Comparison of ENCODE assay signal across 1 cellular context in the genomic region with DNA sequence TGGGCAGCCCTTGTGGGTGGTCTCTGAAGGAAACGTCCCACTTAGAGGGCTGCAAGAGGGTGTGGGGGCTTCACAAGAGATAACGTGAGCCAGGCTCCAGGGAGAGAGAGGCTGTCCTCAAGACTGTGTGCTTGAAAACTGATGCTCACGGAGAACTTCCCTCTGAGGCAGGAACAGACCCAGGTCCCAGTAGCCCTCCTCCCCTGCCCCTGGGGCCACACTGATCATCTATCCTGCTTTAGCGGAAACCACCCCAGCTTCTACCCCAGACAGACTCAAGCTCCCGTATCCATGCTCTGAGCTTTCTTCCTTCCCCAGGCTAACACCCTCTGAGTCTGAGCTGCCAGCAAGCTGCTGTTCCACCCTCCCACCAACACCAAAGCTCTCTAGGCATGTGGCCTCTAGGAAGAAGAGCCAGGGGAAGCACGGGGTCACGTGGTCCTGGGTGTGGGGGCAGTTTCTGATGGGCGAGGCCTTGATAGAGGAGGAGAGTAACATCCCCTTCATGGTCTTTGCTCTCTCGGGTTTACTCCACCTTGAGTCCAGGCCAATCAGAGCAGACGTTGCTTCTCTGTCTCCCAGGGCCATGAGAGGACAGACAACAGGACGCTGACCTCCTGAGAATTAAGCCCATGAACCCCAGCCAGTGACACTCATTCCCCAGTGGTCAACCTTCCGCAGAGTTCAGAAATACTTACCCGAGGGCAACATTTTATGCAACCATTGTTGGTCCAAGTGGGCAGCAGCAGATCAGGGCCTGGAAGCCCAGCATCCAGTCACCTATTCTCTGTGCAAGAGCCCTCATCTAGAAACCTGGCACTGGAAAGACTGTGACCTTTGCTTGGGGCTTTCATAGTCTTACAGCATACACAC.
TF ChIP-seq lines count a peak whose summit lies in the region.

No MANE protein-coding gene starts in this region.

TF ChIP-seq in HepG2, 621 proteins besides CTCF, POLR2A, EP300 and RAD21 (continued from another document and continues in another):
- TF ChIP-seq REXO4 (CRISPR knock-in tag; IDR thresholded peaks at IDR 0.05; ENCODE audit: borderline replicate concordance) (no peak), HNF4A (CRISPR knock-in tag; IDR thresholded peaks at IDR 0.05) (peak; percentile 98), ZNF768 (CRISPR knock-in tag; IDR thresholded peaks at IDR 0.05) (peak; percentile 77; the same call in 1 of the 2 replicates), TCF12 (IDR thresholded peaks at IDR 0.05) (no peak), TCF12 (CRISPR knock-in tag; IDR thresholded peaks at IDR 0.05) (peak; percentile 96; the same call in 1 of the 2 replicates), SMAD1 (CRISPR knock-in tag; IDR thresholded peaks at IDR 0.05; ENCODE audit: borderline replicate concordance, low read depth) (peak; percentile 98; the same call in 1 of the 2 replicates), ZNF382 (CRISPR knock-in tag; IDR thresholded peaks at IDR 0.05; ENCODE audit: borderline replicate concordance) (no peak), XBP1 (CRISPR knock-in tag; IDR thresholded peaks at IDR 0.05) (no peak), RARA (CRISPR knock-in tag; IDR thresholded peaks at IDR 0.05) (peak; percentile 98), SKI (IDR thresholded peaks at IDR 0.05; ENCODE audit: partially characterized antibody) (peak; percentile 98), ZNF432 (CRISPR knock-in tag; IDR thresholded peaks at IDR 0.05; ENCODE audit: borderline replicate concordance) (no peak), NAIF1 (CRISPR knock-in tag; IDR thresholded peaks at IDR 0.05; ENCODE audit: borderline replicate concordance) (no peak), ZNF264 (CRISPR knock-in tag; IDR thresholded peaks at IDR 0.05) (peak; percentile 87), ZBTB1 (CRISPR knock-in tag; IDR thresholded peaks at IDR 0.05; ENCODE audit: borderline replicate concordance) (peak; percentile 62; the same call in 1 of the 2 replicates), ZNF468 (CRISPR knock-in tag; IDR thresholded peaks at IDR 0.05) (no peak), ZMYM4 (CRISPR knock-in tag; IDR thresholded peaks at IDR 0.05) (no peak), NFE2L2 (IDR thresholded peaks at IDR 0.05; ENCODE audit: low read length) (peak; percentile 15; the same call in 1 of the 2 replicates), NFKB2 (CRISPR knock-in tag; IDR thresholded peaks at IDR 0.05; ENCODE audit: borderline replicate concordance) (peak; percentile 98), CCAR2 (optimal IDR thresholded peaks at IDR 0.05; ENCODE audit: low read depth, low read length) (no peak), ZNF224 (CRISPR knock-in tag; IDR thresholded peaks at IDR 0.05) (no peak), MXD4 (CRISPR knock-in tag; IDR thresholded peaks at IDR 0.05) (peak; percentile 99), ZNF746 (CRISPR knock-in tag; IDR thresholded peaks at IDR 0.05) (no peak), ZNF782 (CRISPR knock-in tag; IDR thresholded peaks at IDR 0.05; ENCODE audit: borderline replicate concordance) (peak; percentile 99), ZNF430 (CRISPR knock-in tag; IDR thresholded peaks at IDR 0.05) (peak; percentile 100), U2AF1 (optimal IDR thresholded peaks at IDR 0.05; ENCODE audit: low read depth, low read length) (peak; percentile 13), ZC3H4 (CRISPR knock-in tag; IDR thresholded peaks at IDR 0.05; ENCODE audit: borderline replicate concordance) (peak; percentile 94), MTF1 (CRISPR knock-in tag; IDR thresholded peaks at IDR 0.05) (no peak; the same call in 1 of the 2 replicates), ZNF333 (CRISPR knock-in tag; IDR thresholded peaks at IDR 0.05; ENCODE audit: borderline replicate concordance) (peak; percentile 84), ELF4 (CRISPR knock-in tag; IDR thresholded peaks at IDR 0.05; ENCODE audit: borderline replicate concordance) (peak; percentile 30; the same call in 1 of the 2 replicates), ZC3H13 (CRISPR knock-in tag; IDR thresholded peaks at IDR 0.05) (no peak), SOX5 (CRISPR knock-in tag; IDR thresholded peaks at IDR 0.05; ENCODE audit: borderline replicate concordance) (peak; percentile 88), KDM5A (IDR thresholded peaks at IDR 0.05; ENCODE audit: borderline replicate concordance, low read length) (no peak), ZNF788 (CRISPR knock-in tag; IDR thresholded peaks at IDR 0.05; ENCODE audit: borderline replicate concordance) (peak; percentile 98; the same call in 1 of the 2 replicates), PHF5A (CRISPR knock-in tag; IDR thresholded peaks at IDR 0.05; ENCODE audit: low read depth, unreplicated experiment) (peak; percentile 92), ELF1 (CRISPR knock-in tag; IDR thresholded peaks at IDR 0.05) (peak; percentile 87), ZNF747 (CRISPR knock-in tag; IDR thresholded peaks at IDR 0.05; ENCODE audit: borderline replicate concordance) (peak; percentile 99; the same call in 1 of the 2 replicates), GLI4 (CRISPR knock-in tag; IDR thresholded peaks at IDR 0.05; ENCODE audit: borderline replicate concordance) (peak; percentile 90; the same call in 1 of the 2 replicates), ZNF773 (CRISPR knock-in tag; IDR thresholded peaks at IDR 0.05; ENCODE audit: borderline replicate concordance) (peak; percentile 91; the same call in 1 of the 2 replicates), ZBTB7B (CRISPR knock-in tag; IDR thresholded peaks at IDR 0.05) (peak; percentile 97), ZNF549 (CRISPR knock-in tag; IDR thresholded peaks at IDR 0.05) (0 out of 2 replicates have a peak, but pooled peaks have one; percentile 12), ZNF672 (CRISPR knock-in tag; IDR thresholded peaks at IDR 0.05) (no peak), EED (CRISPR knock-in tag; IDR thresholded peaks at IDR 0.05) (no peak; the same call in 1 of the 2 replicates), ZNF615 (CRISPR knock-in tag; IDR thresholded peaks at IDR 0.05; ENCODE audit: borderline replicate concordance) (no peak), ARHGAP35 (CRISPR knock-in tag; IDR thresholded peaks at IDR 0.05; ENCODE audit: borderline replicate concordance) (peak; percentile 55; the same call in 1 of the 2 replicates), ATRX (CRISPR knock-in tag; IDR thresholded peaks at IDR 0.05; ENCODE audit: borderline replicate concordance) (no peak), HCFC1 (IDR thresholded peaks at IDR 0.05; ENCODE audit: low read depth, low read length) (no peak; the same call in none of the 2 replicates), ZNF558 (CRISPR knock-in tag; IDR thresholded peaks at IDR 0.05; ENCODE audit: borderline replicate concordance) (no peak)
- TF ChIP-seq, protein P1, sequence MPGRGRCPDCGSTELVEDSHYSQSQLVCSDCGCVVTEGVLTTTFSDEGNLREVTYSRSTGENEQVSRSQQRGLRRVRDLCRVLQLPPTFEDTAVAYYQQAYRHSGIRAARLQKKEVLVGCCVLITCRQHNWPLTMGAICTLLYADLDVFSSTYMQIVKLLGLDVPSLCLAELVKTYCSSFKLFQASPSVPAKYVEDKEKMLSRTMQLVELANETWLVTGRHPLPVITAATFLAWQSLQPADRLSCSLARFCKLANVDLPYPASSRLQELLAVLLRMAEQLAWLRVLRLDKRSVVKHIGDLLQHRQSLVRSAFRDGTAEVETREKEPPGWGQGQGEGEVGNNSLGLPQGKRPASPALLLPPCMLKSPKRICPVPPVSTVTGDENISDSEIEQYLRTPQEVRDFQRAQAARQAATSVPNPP (CRISPR knock-in tag; IDR thresholded peaks at IDR 0.05), result peak; percentile 75; the same call in 1 of the 2 replicates
- TF ChIP-seq, protein P2, sequence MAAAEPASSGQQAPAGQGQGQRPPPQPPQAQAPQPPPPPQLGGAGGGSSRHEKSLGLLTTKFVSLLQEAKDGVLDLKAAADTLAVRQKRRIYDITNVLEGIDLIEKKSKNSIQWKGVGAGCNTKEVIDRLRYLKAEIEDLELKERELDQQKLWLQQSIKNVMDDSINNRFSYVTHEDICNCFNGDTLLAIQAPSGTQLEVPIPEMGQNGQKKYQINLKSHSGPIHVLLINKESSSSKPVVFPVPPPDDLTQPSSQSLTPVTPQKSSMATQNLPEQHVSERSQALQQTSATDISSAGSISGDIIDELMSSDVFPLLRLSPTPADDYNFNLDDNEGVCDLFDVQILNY (CRISPR knock-in tag; conservative IDR thresholded peaks at IDR 0.05), result no peak; the same call in 1 of the 2 replicates
- TF ChIP-seq, protein P3, sequence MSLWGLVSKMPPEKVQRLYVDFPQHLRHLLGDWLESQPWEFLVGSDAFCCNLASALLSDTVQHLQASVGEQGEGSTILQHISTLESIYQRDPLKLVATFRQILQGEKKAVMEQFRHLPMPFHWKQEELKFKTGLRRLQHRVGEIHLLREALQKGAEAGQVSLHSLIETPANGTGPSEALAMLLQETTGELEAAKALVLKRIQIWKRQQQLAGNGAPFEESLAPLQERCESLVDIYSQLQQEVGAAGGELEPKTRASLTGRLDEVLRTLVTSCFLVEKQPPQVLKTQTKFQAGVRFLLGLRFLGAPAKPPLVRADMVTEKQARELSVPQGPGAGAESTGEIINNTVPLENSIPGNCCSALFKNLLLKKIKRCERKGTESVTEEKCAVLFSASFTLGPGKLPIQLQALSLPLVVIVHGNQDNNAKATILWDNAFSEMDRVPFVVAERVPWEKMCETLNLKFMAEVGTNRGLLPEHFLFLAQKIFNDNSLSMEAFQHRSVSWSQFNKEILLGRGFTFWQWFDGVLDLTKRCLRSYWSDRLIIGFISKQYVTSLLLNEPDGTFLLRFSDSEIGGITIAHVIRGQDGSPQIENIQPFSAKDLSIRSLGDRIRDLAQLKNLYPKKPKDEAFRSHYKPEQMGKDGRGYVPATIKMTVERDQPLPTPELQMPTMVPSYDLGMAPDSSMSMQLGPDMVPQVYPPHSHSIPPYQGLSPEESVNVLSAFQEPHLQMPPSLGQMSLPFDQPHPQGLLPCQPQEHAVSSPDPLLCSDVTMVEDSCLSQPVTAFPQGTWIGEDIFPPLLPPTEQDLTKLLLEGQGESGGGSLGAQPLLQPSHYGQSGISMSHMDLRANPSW (CRISPR knock-in tag; IDR thresholded peaks at IDR 0.05; ENCODE audit: borderline replicate concordance), result peak; percentile 96
- TF ChIP-seq, protein P4, sequence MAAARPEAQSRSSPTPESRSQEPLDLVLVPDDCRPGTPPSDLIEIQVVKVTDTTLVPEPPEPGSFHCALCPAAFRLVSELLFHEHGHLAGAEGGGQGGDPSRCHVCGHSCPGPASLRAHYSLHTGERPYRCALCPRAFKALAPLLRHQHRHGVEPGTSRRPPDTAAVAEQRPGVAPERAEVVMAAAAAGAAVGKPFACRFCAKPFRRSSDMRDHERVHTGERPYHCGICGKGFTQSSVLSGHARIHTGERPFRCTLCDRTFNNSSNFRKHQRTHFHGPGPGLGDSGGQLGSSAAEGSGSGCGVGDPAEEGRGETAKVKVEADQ (CRISPR knock-in tag; IDR thresholded peaks at IDR 0.05; ENCODE audit: borderline replicate concordance), result peak; percentile 55
- TF ChIP-seq, protein P5, sequence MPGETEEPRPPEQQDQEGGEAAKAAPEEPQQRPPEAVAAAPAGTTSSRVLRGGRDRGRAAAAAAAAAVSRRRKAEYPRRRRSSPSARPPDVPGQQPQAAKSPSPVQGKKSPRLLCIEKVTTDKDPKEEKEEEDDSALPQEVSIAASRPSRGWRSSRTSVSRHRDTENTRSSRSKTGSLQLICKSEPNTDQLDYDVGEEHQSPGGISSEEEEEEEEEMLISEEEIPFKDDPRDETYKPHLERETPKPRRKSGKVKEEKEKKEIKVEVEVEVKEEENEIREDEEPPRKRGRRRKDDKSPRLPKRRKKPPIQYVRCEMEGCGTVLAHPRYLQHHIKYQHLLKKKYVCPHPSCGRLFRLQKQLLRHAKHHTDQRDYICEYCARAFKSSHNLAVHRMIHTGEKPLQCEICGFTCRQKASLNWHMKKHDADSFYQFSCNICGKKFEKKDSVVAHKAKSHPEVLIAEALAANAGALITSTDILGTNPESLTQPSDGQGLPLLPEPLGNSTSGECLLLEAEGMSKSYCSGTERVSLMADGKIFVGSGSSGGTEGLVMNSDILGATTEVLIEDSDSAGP (CRISPR knock-in tag; IDR thresholded peaks at IDR 0.05; ENCODE audit: borderline replicate concordance), result no peak
- TF ChIP-seq, protein P6, sequence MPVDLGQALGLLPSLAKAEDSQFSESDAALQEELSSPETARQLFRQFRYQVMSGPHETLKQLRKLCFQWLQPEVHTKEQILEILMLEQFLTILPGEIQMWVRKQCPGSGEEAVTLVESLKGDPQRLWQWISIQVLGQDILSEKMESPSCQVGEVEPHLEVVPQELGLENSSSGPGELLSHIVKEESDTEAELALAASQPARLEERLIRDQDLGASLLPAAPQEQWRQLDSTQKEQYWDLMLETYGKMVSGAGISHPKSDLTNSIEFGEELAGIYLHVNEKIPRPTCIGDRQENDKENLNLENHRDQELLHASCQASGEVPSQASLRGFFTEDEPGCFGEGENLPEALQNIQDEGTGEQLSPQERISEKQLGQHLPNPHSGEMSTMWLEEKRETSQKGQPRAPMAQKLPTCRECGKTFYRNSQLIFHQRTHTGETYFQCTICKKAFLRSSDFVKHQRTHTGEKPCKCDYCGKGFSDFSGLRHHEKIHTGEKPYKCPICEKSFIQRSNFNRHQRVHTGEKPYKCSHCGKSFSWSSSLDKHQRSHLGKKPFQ (CRISPR knock-in tag; IDR thresholded peaks at IDR 0.05; ENCODE audit: insufficient replicate concordance), result no peak
- TF ChIP-seq, protein P7, sequence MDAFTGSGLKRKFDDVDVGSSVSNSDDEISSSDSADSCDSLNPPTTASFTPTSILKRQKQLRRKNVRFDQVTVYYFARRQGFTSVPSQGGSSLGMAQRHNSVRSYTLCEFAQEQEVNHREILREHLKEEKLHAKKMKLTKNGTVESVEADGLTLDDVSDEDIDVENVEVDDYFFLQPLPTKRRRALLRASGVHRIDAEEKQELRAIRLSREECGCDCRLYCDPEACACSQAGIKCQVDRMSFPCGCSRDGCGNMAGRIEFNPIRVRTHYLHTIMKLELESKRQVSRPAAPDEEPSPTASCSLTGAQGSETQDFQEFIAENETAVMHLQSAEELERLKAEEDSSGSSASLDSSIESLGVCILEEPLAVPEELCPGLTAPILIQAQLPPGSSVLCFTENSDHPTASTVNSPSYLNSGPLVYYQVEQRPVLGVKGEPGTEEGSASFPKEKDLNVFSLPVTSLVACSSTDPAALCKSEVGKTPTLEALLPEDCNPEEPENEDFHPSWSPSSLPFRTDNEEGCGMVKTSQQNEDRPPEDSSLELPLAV (CRISPR knock-in tag; conservative IDR thresholded peaks at IDR 0.05; ENCODE audit: low read depth), result no peak
- TF ChIP-seq, protein P8, sequence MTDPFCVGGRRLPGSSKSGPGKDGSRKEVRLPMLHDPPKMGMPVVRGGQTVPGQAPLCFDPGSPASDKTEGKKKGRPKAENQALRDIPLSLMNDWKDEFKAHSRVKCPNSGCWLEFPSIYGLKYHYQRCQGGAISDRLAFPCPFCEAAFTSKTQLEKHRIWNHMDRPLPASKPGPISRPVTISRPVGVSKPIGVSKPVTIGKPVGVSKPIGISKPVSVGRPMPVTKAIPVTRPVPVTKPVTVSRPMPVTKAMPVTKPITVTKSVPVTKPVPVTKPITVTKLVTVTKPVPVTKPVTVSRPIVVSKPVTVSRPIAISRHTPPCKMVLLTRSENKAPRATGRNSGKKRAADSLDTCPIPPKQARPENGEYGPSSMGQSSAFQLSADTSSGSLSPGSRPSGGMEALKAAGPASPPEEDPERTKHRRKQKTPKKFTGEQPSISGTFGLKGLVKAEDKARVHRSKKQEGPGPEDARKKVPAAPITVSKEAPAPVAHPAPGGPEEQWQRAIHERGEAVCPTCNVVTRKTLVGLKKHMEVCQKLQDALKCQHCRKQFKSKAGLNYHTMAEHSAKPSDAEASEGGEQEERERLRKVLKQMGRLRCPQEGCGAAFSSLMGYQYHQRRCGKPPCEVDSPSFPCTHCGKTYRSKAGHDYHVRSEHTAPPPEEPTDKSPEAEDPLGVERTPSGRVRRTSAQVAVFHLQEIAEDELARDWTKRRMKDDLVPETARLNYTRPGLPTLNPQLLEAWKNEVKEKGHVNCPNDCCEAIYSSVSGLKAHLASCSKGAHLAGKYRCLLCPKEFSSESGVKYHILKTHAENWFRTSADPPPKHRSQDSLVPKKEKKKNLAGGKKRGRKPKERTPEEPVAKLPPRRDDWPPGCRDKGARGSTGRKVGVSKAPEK (CRISPR knock-in tag; IDR thresholded peaks at IDR 0.05; ENCODE audit: borderline replicate concordance), result peak; percentile 93; the same call in 1 of the 2 replicates
